In the genomic region with DNA sequence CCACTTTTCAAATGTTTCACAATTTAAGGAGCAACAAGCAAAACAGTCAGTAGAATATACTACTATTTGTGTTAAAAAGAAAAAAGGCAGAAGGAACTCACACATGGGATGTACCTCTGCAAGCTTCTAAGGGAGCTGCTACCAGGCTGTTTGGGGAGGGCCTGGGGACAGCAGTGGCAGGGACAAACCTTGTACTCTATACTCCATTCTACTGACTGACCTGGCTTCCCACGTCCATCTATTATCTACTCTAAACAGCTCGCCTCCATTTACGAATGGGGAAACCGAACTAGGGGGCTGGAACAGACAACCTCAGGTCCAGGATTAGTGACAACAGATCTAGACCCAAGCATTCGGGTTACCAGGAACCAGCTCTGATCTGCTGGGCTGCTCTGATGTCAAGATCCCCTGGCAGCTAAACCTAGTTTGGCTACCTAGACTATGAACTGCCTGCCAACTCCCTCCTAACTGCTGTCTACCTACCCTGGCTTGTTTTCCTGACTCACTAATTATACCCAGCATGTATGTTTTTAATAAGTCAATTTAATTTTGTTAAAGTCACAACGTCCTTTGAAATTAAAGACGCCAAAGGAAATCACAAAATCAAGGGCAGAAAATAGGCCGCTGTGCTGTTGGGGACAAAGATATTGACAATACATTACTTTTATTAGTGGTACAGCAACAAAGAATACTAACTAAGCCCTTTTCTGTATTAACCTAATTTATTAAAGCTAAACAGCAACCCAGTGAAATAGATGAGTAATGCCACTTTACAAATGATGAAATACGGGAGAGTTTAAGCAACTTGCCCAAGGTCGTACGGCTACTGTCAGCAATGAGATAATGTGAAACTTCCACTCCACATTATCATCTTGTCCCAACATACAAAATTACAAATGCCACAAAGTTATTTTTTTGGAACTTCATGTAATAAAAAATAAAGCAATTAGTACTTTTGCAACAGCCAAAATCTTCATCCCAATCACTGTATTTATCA, we compare ENCODE assay signal across 14 cellular contexts. TPM values are rescaled to one million over a fixed set of nuclear protein-coding genes. Genes with fewer than 3 reads are reported as not detected.
DNase-seq lines count a peak whose midpoint lies in the region; ATAC-seq and TF ChIP-seq lines count a peak whose summit lies in the region.
"Had no signal": no experiment of that assay in that cellular context is flagged by ENCODE, and none has a peak within 500 bp of the region (broad histone marks: within the 10 kb centered on the region; RNA-seq: fewer than 3 reads in every experiment).

No MANE protein-coding gene starts in this region.

- H3K27ac ChIP-seq in BLaER1 treated with 17β-estradiol and CSF1 and Interleukin-3, amounts not matched to agents 10 nM and 100 nM: peak overlapping the region in 5 of 11 experiments; percentile 5 to 25 (median 14); a peak in 4 of 22 replicates
- H3K27ac ChIP-seq in esophagus squamous epithelium (peak overlapping the region; percentile 36 to 77 (median 62)), RWPE1 (no peak overlapping the region)
- H3K27ac ChIP-seq: Peyer's patch had no signal

- no peak for TF ChIP-seq CTCF in esophagus squamous epithelium (IDR thresholded peaks at IDR 0.05)
- TF ChIP-seq CTCF in RWPE1 (conservative IDR thresholded peaks at IDR 0.05; ENCODE audit: low read depth): no peak

- TF ChIP-seq POLR2A in esophagus squamous epithelium (IDR thresholded peaks at IDR 0.05): no peak

- intact Hi-C loops in esophagus squamous epithelium (cut with DNase I): no loop called here

- CTCF ChIA-PET in RWPE1 (lab: Yijun Ruan, JAX): interaction anchor here (0.6 to 1.2 kb wide), 4 partner anchors 19 to 295 kb away, joined by 3 to 7 read pairs (median 6); no protein-coding TSS in a partner anchor

- peak overlapping the region in 5 of 10 experiments; percentile 92 to 99 (median 97); a peak in 9 of 20 replicates for H3K4me3 ChIP-seq in BLaER1 treated with 17β-estradiol and CSF1 and Interleukin-3, amounts not matched to agents 10 nM and 100 nM
- H3K4me3 ChIP-seq in esophagus squamous epithelium: no peak overlapping the region
- H3K4me3 ChIP-seq: Peyer's patch had no signal

- no peaks in the 10 kb centered on the region for H3K27me3 ChIP-seq in BLaER1 treated with 17β-estradiol and CSF1 and Interleukin-3, amounts not matched to agents 10 nM and 100 nM
- no peaks in the 10 kb centered on the region for H3K27me3 ChIP-seq in esophagus squamous epithelium
- H3K27me3 ChIP-seq: Peyer's patch had no signal

- peaks cover 68 to 91% (median 82%) of the 10 kb centered on the region in 10 experiments for H3K4me1 ChIP-seq in BLaER1 treated with 17β-estradiol and CSF1 and Interleukin-3, amounts not matched to agents 10 nM and 100 nM
- peaks cover 15 to 98% (median 69%) of the 10 kb centered on the region in 3 donors for H3K4me1 ChIP-seq in esophagus squamous epithelium

- no peaks in the 10 kb centered on the region for H3K9me3 ChIP-seq in BLaER1 treated with 17β-estradiol and CSF1 and Interleukin-3, amounts not matched to agents 10 nM and 100 nM (replicated peaks in 1 of 11)
- H3K9me3 ChIP-seq in esophagus squamous epithelium: no peaks in the 10 kb centered on the region
- H3K9me3 ChIP-seq: Peyer's patch had no signal

- peaks cover 0 to 98% (median 83%) of the 10 kb centered on the region in 11 experiments; a peak in 18 of 22 replicates for H3K36me3 ChIP-seq in BLaER1 treated with 17β-estradiol and CSF1 and Interleukin-3, amounts not matched to agents 10 nM and 100 nM
- H3K36me3 ChIP-seq in esophagus squamous epithelium: no peaks in the 10 kb centered on the region
- H3K36me3 ChIP-seq: Peyer's patch had no signal

- peak overlapping the region in 9 of 11 experiments; percentile 86 to 99 (median 95); a peak in 17 of 22 replicates for H3K4me2 ChIP-seq in BLaER1 treated with 17β-estradiol and CSF1 and Interleukin-3, amounts not matched to agents 10 nM and 100 nM

- peaks cover 100% of the 10 kb centered on the region in 11 experiments for H4K20me1 ChIP-seq in BLaER1 treated with 17β-estradiol and CSF1 and Interleukin-3, amounts not matched to agents 10 nM and 100 nM

- ATAC-seq in HG02870 (IDR thresholded peaks at IDR 0.05; ENCODE audit: unreplicated experiment): no peak

- H3K9ac ChIP-seq in BLaER1 treated with 17β-estradiol and CSF1 and Interleukin-3, amounts not matched to agents 10 nM and 100 nM: peak overlapping the region in 4 of 11 experiments; percentile 38 to 97 (median 96); a peak in 7 of 22 replicates

- WGBS in esophagus squamous epithelium, 2 donors: 43 to 49% methylated on average over 9 to 11 of the region's 11 CpGs

- POLR2A ChIA-PET in RWPE1 (lab: Yijun Ruan, JAX; ENCODE audit: low non-redundant PET): no interaction called here

- DNase-seq in NCI-H69 (lab: John Stamatoyannopoulos, UW) (peak; percentile 24), esophagus squamous epithelium (lab: John Stamatoyannopoulos, UW) (no peak), mesenteric fat pad (ENCODE audit: low spot score) (peak; percentile 14), RWPE1 (ENCODE audit: low spot score) (no peak), NCI-H1105 (lab: John Stamatoyannopoulos, UW) (no peak)
- DNase-seq in activated CD4-positive, alpha-beta T cell treated with anti-CD3 and anti-CD28 coated beads for 48 hours: no peak
- DNase-seq: activated CD4-positive, alpha-beta memory T cell treated with anti-CD3 and anti-CD28 coated beads for 36 hours; activated naive CD4-positive, alpha-beta T cell; MV-4-11; nephron progenitor cell; Peyer's patch; T-helper 2 cell had no signal

RNA-seq across cellular contexts. Expression of gene PSAP, which starts 5.3 kb away (rescaled TPM):
- total RNA-seq in esophagus squamous epithelium (100 to 1,000 TPM; 280 to 623 (median 490) TPM), mesenteric fat pad (1,414 TPM)

Comparison
In these comparisons a context has a peak if more than half of its experiments do, and no peak if none do; other contexts are left out.
1. DNase-seq: peak in NCI-H69 (single experiment) and mesenteric fat pad (single experiment); none in esophagus squamous epithelium (single experiment), RWPE1 (single experiment), activated CD4-positive, alpha-beta T cell treated with anti-CD3 and anti-CD28 coated beads for 48 hours (single experiment) and NCI-H1105 (single experiment).